In genomic region chr16:86579268-86580062, GRCh38 we compare ENCODE assay signal across 13 cellular contexts. TPM values are rescaled to one million over a fixed set of nuclear protein-coding genes. Genes with fewer than 3 reads are reported as not detected.
DNase-seq lines count a peak whose midpoint lies in the region; TF ChIP-seq lines count a peak whose summit lies in the region.
"Had no signal": no experiment of that assay in that cellular context is flagged by ENCODE, and none has a peak within 500 bp of the region (broad histone marks: within the 10 kb centered on the region; RNA-seq: fewer than 3 reads in every experiment).

No MANE protein-coding gene starts in this region.

- peak overlapping the region; percentile 43 for H3K4me3 ChIP-seq in iPS-18c (ENCODE audit: insufficient read depth, low read depth, low read length)
- H3K4me3 ChIP-seq in smooth muscle cell, result peak overlapping the region; percentile 53
- no peak overlapping the region for H3K4me3 ChIP-seq in CD4-positive, alpha-beta memory T cell (ENCODE audit: low read length in 2 of 2)

- TF ChIP-seq CTCF in HFFc6 (IDR thresholded peaks at IDR 0.05) (no peak), brain (conservative IDR thresholded peaks at IDR 0.05) (no peak), smooth muscle cell (IDR thresholded peaks at IDR 0.05; ENCODE audit: borderline replicate concordance, insufficient read depth, poor library complexity, severe bottlenecking) (no peak)

- H3K27ac ChIP-seq in smooth muscle cell (ENCODE audit: low read depth) (no peak overlapping the region), caudate nucleus (ENCODE audit: low read depth, low read length) (no peak overlapping the region)
- no peak overlapping the region for H3K27ac ChIP-seq in CD4-positive, alpha-beta memory T cell (ENCODE audit: low read depth, low read length)

- no peak for DNase-seq in HFFc6
- no peak for DNase-seq in smooth muscle cell (lab: John Stamatoyannopoulos, UW; ENCODE audit: unreplicated experiment)
- DNase-seq in NCI-H69 (lab: John Stamatoyannopoulos, UW), result no peak
- no peak for DNase-seq in CD4-positive, alpha-beta memory T cell
- DNase-seq in caudate nucleus (lab: John Stamatoyannopoulos, UW), result no peak
- DNase-seq in KBM-7, result no peak
- DNase-seq: activated naive CD4-positive, alpha-beta T cell treated with anti-CD3 and anti-CD28 coated beads, Interleukin-2, amount 50 U/mL, for 16 hours; DND-41; NCI-H1930; stimulated activated CD4-positive, alpha-beta T cell treated with anti-CD3 and anti-CD28 coated beads, Interleukin-1b, Interleukin-23, amount 100 ng/mL, for 48 hours; stimulated activated naive CD8-positive, alpha-beta T cell treated with anti-CD3 and anti-CD28 coated beads, Interleukin-15, amount 100 ng/mL, for 72 hours had no signal

- no peaks in the 10 kb centered on the region for H3K79me2 ChIP-seq in smooth muscle cell (ENCODE audit: low read depth)

- peaks cover 42% of the 10 kb centered on the region for H3K4me1 Mint-ChIP-seq in HFFc6 (ENCODE audit: low read depth)
- H3K4me1 Mint-ChIP-seq in brain, result peaks cover 29% of the 10 kb centered on the region
- H3K4me1 Mint-ChIP-seq in CD4-positive, alpha-beta memory T cell, result peaks cover 3 to 18% (median 11%) of the 10 kb centered on the region in 4 donors

- no peak overlapping the region for H3K9ac ChIP-seq in smooth muscle cell (ENCODE audit: low read depth)

- peaks cover 4% of the 10 kb centered on the region for H3K27me3 ChIP-seq in smooth muscle cell (ENCODE audit: low read depth)
- peaks cover 21% of the 10 kb centered on the region for H3K27me3 ChIP-seq in CD4-positive, alpha-beta memory T cell (ENCODE audit: insufficient read depth, low read length)

- H4K20me1 ChIP-seq in smooth muscle cell (ENCODE audit: low read depth), result no peaks in the 10 kb centered on the region

- H3K4me3 Mint-ChIP-seq in HFFc6, result peak overlapping the region; percentile 96
- H3K4me3 Mint-ChIP-seq in brain, result peak overlapping the region in 3 of 5 experiments; percentile 21 to 86 (median 71)
- peak overlapping the region in 1 of 8 donors; percentile 17 for H3K4me3 Mint-ChIP-seq in CD4-positive, alpha-beta memory T cell
- H3K4me3 Mint-ChIP-seq: stimulated activated naive CD8-positive, alpha-beta T cell treated with anti-CD3 and anti-CD28 coated beads, Interleukin-15, amount 100 ng/mL, for 72 hours had no signal

- H3K4me2 ChIP-seq in smooth muscle cell, result peak overlapping the region; percentile 91

- H3K36me3 ChIP-seq in smooth muscle cell (ENCODE audit: low read depth), result no peaks in the 10 kb centered on the region
- no peaks in the 10 kb centered on the region for H3K36me3 ChIP-seq in CD4-positive, alpha-beta memory T cell (ENCODE audit: insufficient read depth, low read length)

- H3K9me3 Mint-ChIP-seq in HFFc6 (no peaks in the 10 kb centered on the region), brain (peaks cover 0 to 11% (median 2%) of the 10 kb centered on the region in 5 experiments)
- no peaks in the 10 kb centered on the region for H3K9me3 Mint-ChIP-seq in CD4-positive, alpha-beta memory T cell
- H3K9me3 Mint-ChIP-seq: stimulated activated naive CD8-positive, alpha-beta T cell treated with anti-CD3 and anti-CD28 coated beads, Interleukin-15, amount 100 ng/mL, for 72 hours had no signal

- H3K27me3 Mint-ChIP-seq in HFFc6 (ENCODE audit: insufficient read depth) (peaks cover 2% of the 10 kb centered on the region), brain (peaks cover 88% of the 10 kb centered on the region)
- peaks cover 48 to 54% of the 10 kb centered on the region in 2 donors for H3K27me3 Mint-ChIP-seq in CD4-positive, alpha-beta memory T cell

- H3K9me3 ChIP-seq in iPS-18c (ENCODE audit: control insufficient read depth, insufficient read depth, low read length), result no peaks in the 10 kb centered on the region
- H3K9me3 ChIP-seq in smooth muscle cell (replicated peaks; ENCODE audit: low read depth), result no peaks in the 10 kb centered on the region
- H3K9me3 ChIP-seq in CD4-positive, alpha-beta memory T cell (ENCODE audit: control insufficient read depth in 1 of 2, low read length in 2 of 2), result no peaks in the 10 kb centered on the region

- H3K27ac Mint-ChIP-seq in HFFc6 (peak overlapping the region; percentile 99), brain (peak overlapping the region in 1 of 5 experiments; percentile 50)
- peak overlapping the region in 1 of 7 donors; percentile 51 for H3K27ac Mint-ChIP-seq in CD4-positive, alpha-beta memory T cell
- H3K27ac Mint-ChIP-seq: stimulated activated naive CD8-positive, alpha-beta T cell treated with anti-CD3 and anti-CD28 coated beads, Interleukin-15, amount 100 ng/mL, for 72 hours had no signal

- WGBS in smooth muscle cell (ENCODE audit: low lambda C conversion rate), result 12% methylated on average over 47 of the region's 69 CpGs

- POLR2A ChIA-PET in CD4-positive, alpha-beta memory T cell (lab: Charles Lee; ENCODE audit: partially characterized antibody), result no interaction called here

- intact Hi-C loops in CD4-positive, alpha-beta memory T cell (cut with micrococcal nuclease), result no loop called here

- peaks cover 22% of the 10 kb centered on the region for H3K4me1 ChIP-seq in smooth muscle cell (ENCODE audit: low read depth)
- H3K4me1 ChIP-seq in CD4-positive, alpha-beta memory T cell (ENCODE audit: insufficient read depth, low read length), result peaks cover 16% of the 10 kb centered on the region

- peak overlapping the region; percentile 13 for H2AFZ ChIP-seq in smooth muscle cell (ENCODE audit: low read depth)

- H3K36me3 Mint-ChIP-seq in HFFc6 (ENCODE audit: low read depth) (peaks cover 18% of the 10 kb centered on the region), brain (no peaks in the 10 kb centered on the region)
- H3K36me3 Mint-ChIP-seq in CD4-positive, alpha-beta memory T cell, result no peaks in the 10 kb centered on the region

- H3F3A ChIP-seq in smooth muscle cell (ENCODE audit: low read depth), result peaks cover 6% of the 10 kb centered on the region

- in situ Hi-C loops in KBM-7 (cut with MboI; ENCODE audit: low pct_unique_long_range_greater_than_20kb, low sequenced_read_pairs), result no loop called here

- CTCF ChIA-PET in CD4-positive, alpha-beta memory T cell (lab: Charles Lee; ENCODE audit: partially characterized antibody), result no interaction called here

RNA-seq across cellular contexts. Expression of gene FOXL1, which starts 1.1 kb away (rescaled TPM):
- total RNA-seq in HFFc6 (2021; fragmentation: NEBNext Ultra II Directional; extraction: Animal tissue kit (Norgen Biotek cat#: 25700)), result 10 to 100 TPM; 20.2 to 25.3 (median 21.6) TPM
- polyA plus RNA-seq in brain (ENCODE audit: insufficient read depth, low read depth, low replicate concordance), result 0.22 TPM
- total RNA-seq in smooth muscle cell, result 4.6 and 6.8 TPM in 2 replicates
- 3.8 and 5.4 TPM in 2 replicates for polyA plus RNA-seq in smooth muscle cell
- not detected for total RNA-seq in CD4-positive, alpha-beta memory T cell
- polyA plus RNA-seq in CD4-positive, alpha-beta memory T cell, result not detected

RNA-seq across cellular contexts. Expression of gene FOXC2, which starts 12.8 kb away (rescaled TPM):
- total RNA-seq in HFFc6 (2021; fragmentation: NEBNext Ultra II Directional; extraction: Animal tissue kit (Norgen Biotek cat#: 25700)), result 1 to 10 TPM; 6.3 to 8.4 (median 7.9) TPM
- polyA plus RNA-seq in brain (ENCODE audit: insufficient read depth, low read depth, low replicate concordance) (0.71 TPM), smooth muscle cell (18.0 and 18.1 TPM in 2 replicates)
- total RNA-seq in smooth muscle cell, result 2.7 and 2.8 TPM in 2 replicates
- not detected for total RNA-seq in CD4-positive, alpha-beta memory T cell
- not detected for polyA plus RNA-seq in CD4-positive, alpha-beta memory T cell

RNA-seq across cellular contexts. Expression of gene MTHFSD, which starts 24.4 kb away (rescaled TPM):
- total RNA-seq in HFFc6 (2021; fragmentation: NEBNext Ultra II Directional; extraction: Animal tissue kit (Norgen Biotek cat#: 25700)), result 10 to 100 TPM; 16.8 to 18.6 (median 17.0) TPM
- polyA plus RNA-seq in brain (ENCODE audit: insufficient read depth, low read depth, low replicate concordance) (20.8 TPM), smooth muscle cell (13.3 and 16.5 TPM in 2 replicates)
- total RNA-seq in smooth muscle cell, result 14.7 and 23.0 TPM in 2 replicates
- total RNA-seq in CD4-positive, alpha-beta memory T cell, result 10 to 100 TPM; 39.7 to 41.6 TPM
- polyA plus RNA-seq in CD4-positive, alpha-beta memory T cell, result 10 to 100 TPM; 12.5 to 20.1 TPM

Comparison
In these comparisons a context has a peak if more than half of its experiments do, and no peak if none do; other contexts are left out.
1. H3K4me3 ChIP-seq: peak in iPS-18c (single experiment) and smooth muscle cell (single experiment); none in CD4-positive, alpha-beta memory T cell (0 of 2).